11 cellular contexts compared by ENCODE assay signal in genomic region chr15:101063891-101064794, GRCh38.
DNase-seq lines count a peak whose midpoint lies in the region; ATAC-seq and TF ChIP-seq lines count a peak whose summit lies in the region.
"Had no signal": no experiment of that assay in that cellular context is flagged by ENCODE, and none has a peak within 500 bp of the region (broad histone marks: within the 10 kb centered on the region; RNA-seq: fewer than 3 reads in every experiment).

No MANE protein-coding gene starts in this region.

- DNase-seq in amygdala (lab: John Stamatoyannopoulos, UW) (peak in 40 of 56 donors; percentile 8 to 78 (median 57)), Right ventricle myocardium inferior (ENCODE audit: missing footprints) (peak; percentile 83), nephron progenitor cell (no peak), transverse colon (peak; percentile 7), GM10248 (ENCODE audit: extremely low spot score) (no peak)
- DNase-seq: activated CD8-positive, alpha-beta memory T cell treated with anti-CD3 and anti-CD28 coated beads for 24 hours; activated naive CD8-positive, alpha-beta T cell treated with anti-CD3 and anti-CD28 coated beads, Interleukin-2, amount 10 ng/mL, durations not matched to agents 7 days and 5 days; GOT3; T-helper 2 cell had no signal

- 77% methylated on average over 26 of the region's 30 CpGs; no CpG with 5 or more reads in 1 of the 2 donors for WGBS in transverse colon (ENCODE audit: low coverage in 1 of 2), 2 donors

- POLR2A ChIA-PET in GM10248 (lab: Yijun Ruan, JAX) = no interaction called here

- peaks cover 69% of the 10 kb centered on the region for H3K4me1 Mint-ChIP-seq in nephron progenitor cell
- H3K4me1 Mint-ChIP-seq: activated naive CD8-positive, alpha-beta T cell treated with anti-CD3 and anti-CD28 coated beads, Interleukin-2, amount 10 ng/mL, durations not matched to agents 7 days and 5 days had no signal

- ATAC-seq in Right ventricle myocardium inferior = peak; percentile 66
- ATAC-seq in GM21526 (IDR thresholded peaks at IDR 0.05; ENCODE audit: low FRiP score, unreplicated experiment) = no peak
- ATAC-seq in HG03196 (IDR thresholded peaks at IDR 0.05; ENCODE audit: unreplicated experiment) = no peak

- peaks cover 11% of the 10 kb centered on the region for H3K9me3 Mint-ChIP-seq in nephron progenitor cell
- H3K9me3 Mint-ChIP-seq: activated naive CD8-positive, alpha-beta T cell treated with anti-CD3 and anti-CD28 coated beads, Interleukin-2, amount 10 ng/mL, durations not matched to agents 7 days and 5 days had no signal

- CTCF ChIA-PET in GM10248 (lab: Yijun Ruan, JAX) = no interaction called here

- in situ Hi-C loops in transverse colon (cut with MboI; ENCODE audit: low pct_ligation_motif_present in 1 of 4, low pct_unique_long_range_greater_than_20kb in 1 of 4, low sequenced_read_pairs in 3 of 4) = no loop called here

- peaks cover 10% of the 10 kb centered on the region for H3K27me3 Mint-ChIP-seq in nephron progenitor cell (ENCODE audit: low read depth, poor library complexity)
- H3K27me3 Mint-ChIP-seq: activated naive CD8-positive, alpha-beta T cell treated with anti-CD3 and anti-CD28 coated beads, Interleukin-2, amount 10 ng/mL, durations not matched to agents 7 days and 5 days had no signal

- intact Hi-C loops in Right ventricle myocardium inferior (cut with DNase I) = no loop called here
- intact Hi-C loops in transverse colon (cut with DNase I; ENCODE audit: low total_unique reads) = no loop called here

- no peak overlapping the region for H3K4me3 Mint-ChIP-seq in nephron progenitor cell
- H3K4me3 Mint-ChIP-seq: activated naive CD8-positive, alpha-beta T cell treated with anti-CD3 and anti-CD28 coated beads, Interleukin-2, amount 10 ng/mL, durations not matched to agents 7 days and 5 days had no signal

- no peak for TF ChIP-seq POLR2A in transverse colon (IDR thresholded peaks at IDR 0.05)

- H3K4me1 ChIP-seq in transverse colon = peaks cover 0 to 20% (median 0%) of the 10 kb centered on the region in 4 donors

- peaks cover 12% of the 10 kb centered on the region for H3K36me3 Mint-ChIP-seq in nephron progenitor cell (ENCODE audit: low read depth)
- H3K36me3 Mint-ChIP-seq: activated naive CD8-positive, alpha-beta T cell treated with anti-CD3 and anti-CD28 coated beads, Interleukin-2, amount 10 ng/mL, durations not matched to agents 7 days and 5 days had no signal

- no peak overlapping the region for H3K4me3 ChIP-seq in transverse colon

- H3K27me3 ChIP-seq in transverse colon = no peaks in the 10 kb centered on the region

- peaks cover 0 to 27% (median 3%) of the 10 kb centered on the region in 4 donors for H3K36me3 ChIP-seq in transverse colon

- H3K27ac ChIP-seq in transverse colon = no peak overlapping the region

- TF ChIP-seq CTCF in nephron progenitor cell (IDR thresholded peaks at IDR 0.05) (no peak), transverse colon (IDR thresholded peaks at IDR 0.05) (no peak), GM10248 (IDR thresholded peaks at IDR 0.05; ENCODE audit: control extremely low read depth, extremely low read depth, low read depth, missing control alignments) (no peak)

- peak overlapping the region; percentile 69 for H3K27ac Mint-ChIP-seq in nephron progenitor cell
- H3K27ac Mint-ChIP-seq: activated naive CD8-positive, alpha-beta T cell treated with anti-CD3 and anti-CD28 coated beads, Interleukin-2, amount 10 ng/mL, durations not matched to agents 7 days and 5 days had no signal

- H3K9me3 ChIP-seq in transverse colon = no peaks in the 10 kb centered on the region

- no peak for TF ChIP-seq EP300 in transverse colon (IDR thresholded peaks at IDR 0.05; ENCODE audit: low read depth)

Comparison
In these comparisons a context has a peak if more than half of its experiments do, and no peak if none do; other contexts are left out.
1. DNase-seq: peak in amygdala (40 of 56), Right ventricle myocardium inferior (single experiment) and transverse colon (single experiment); none in nephron progenitor cell (single experiment) and GM10248 (single experiment).